In genomic region chr3:12484198-12484982, GRCh38 we compare ENCODE assay signal across 1 cellular context.
TF ChIP-seq lines count a peak whose summit lies in the region.

TSS of gene TSEN2 (plus strand) at chr3:12484480. CDS start at chr3:12489801, 5,321 bp downstream.

TF ChIP-seq in K562, 482 proteins besides CTCF, POLR2A, EP300 and RAD21 (continued from another document and continues in another):
- TF ChIP-seq SMARCA4 (IDR thresholded peaks at IDR 0.05) (0 out of 2 replicates have a peak, but pooled peaks have one; percentile 34), ARNT (IDR thresholded peaks at IDR 0.05) (no peak), ZNF778 (CRISPR knock-in tag; IDR thresholded peaks at IDR 0.05) (no peak), PCBP1 (IDR thresholded peaks at IDR 0.05; ENCODE audit: low read depth, low read length, poor library complexity, severe bottlenecking) (peak; percentile 44), NR4A1 (CRISPR knock-in tag; IDR thresholded peaks at IDR 0.05) (no peak), NR4A1 (tag; IDR thresholded peaks at IDR 0.05) (peak; percentile 37; the same call in 1 of the 2 replicates), MLX (CRISPR knock-in tag; conservative IDR thresholded peaks at IDR 0.05) (no peak), MTA2 (IDR thresholded peaks at IDR 0.05; ENCODE audit: low read depth) (peak; percentile 39; the same call in 1 of the 2 replicates), POLR2AphosphoS5 (IDR thresholded peaks at IDR 0.05; ENCODE audit: control insufficient read depth, insufficient read depth, low read depth, low read length) (peak; percentile 76), SLC30A9 (CRISPR knock-in tag; IDR thresholded peaks at IDR 0.05) (0 out of 2 replicates have a peak, but pooled peaks have one; percentile 10), HDAC2 (IDR thresholded peaks at IDR 0.05) (peak; percentile 91), CREM (IDR thresholded peaks at IDR 0.05; ENCODE audit: low read depth) (peak; percentile 87), TEAD4 (IDR thresholded peaks at IDR 0.05; ENCODE audit: low read length) (no peak), TEAD4 (CRISPR knock-in tag; IDR thresholded peaks at IDR 0.05; ENCODE audit: borderline replicate concordance) (peak; percentile 61; the same call in 1 of the 2 replicates), FOXK2 (conservative IDR thresholded peaks at IDR 0.05 in 1 of 2, IDR thresholded peaks at IDR 0.05 in 1 of 2; ENCODE audit: low read depth in 2 of 2) (peak in 1 of 2 experiments; percentile 45; a peak in 2 of 4 replicates), MBD2 (IDR thresholded peaks at IDR 0.05; ENCODE audit: borderline replicate concordance, low read depth) (peak; percentile 61; the same call in 1 of the 2 replicates), HMGN3 (IDR thresholded peaks at IDR 0.05; ENCODE audit: borderline replicate concordance, extremely low read depth, insufficient read length, low read depth, low read length) (peak; percentile 89), CBX1 (IDR thresholded peaks at IDR 0.05; ENCODE audit: low read depth) (peak; percentile 21; the same call in 1 of the 2 replicates), MEIS2 (IDR thresholded peaks at IDR 0.05; ENCODE audit: partially characterized antibody) (peak; percentile 97), RBFOX2 (IDR thresholded peaks at IDR 0.05; ENCODE audit: low read depth, low read length) (peak; percentile 96), CREBBP (IDR thresholded peaks at IDR 0.05; ENCODE audit: low read depth, low read length) (no peak), RBM34 (IDR thresholded peaks at IDR 0.05; ENCODE audit: borderline replicate concordance, insufficient read depth, low read length) (no peak), ATF1 (CRISPR knock-in tag; IDR thresholded peaks at IDR 0.05) (0 out of 2 replicates have a peak, but pooled peaks have one; percentile 17), ATF1 (tag; IDR thresholded peaks at IDR 0.05) (peak; percentile 68), MAZ (CRISPR knock-in tag; conservative IDR thresholded peaks at IDR 0.05 in 1 of 2, IDR thresholded peaks at IDR 0.05 in 1 of 2) (peak; percentile 61 to 76; a peak in 3 of 4 replicates), FOS (IDR thresholded peaks at IDR 0.05; ENCODE audit: extremely low read depth, insufficient read length) (peak; percentile 2), BHLHE40 (IDR thresholded peaks at IDR 0.05; ENCODE audit: low read length) (peak; percentile 69), STAT5A (IDR thresholded peaks at IDR 0.05; ENCODE audit: borderline replicate concordance, low read length) (0 out of 2 replicates have a peak, but pooled peaks have one; percentile 8), ZNF23 (CRISPR knock-in tag; IDR thresholded peaks at IDR 0.05) (no peak), CSDE1 (IDR thresholded peaks at IDR 0.05) (peak in 1 of 2 experiments; percentile 80; a peak in 2 of 4 replicates), E2F6 (IDR thresholded peaks at IDR 0.05; ENCODE audit: borderline replicate concordance in 1 of 2, extremely low read depth in 1 of 2, insufficient read depth in 1 of 2, insufficient read length in 1 of 2, low read depth in 1 of 2, low read length in 1 of 2, poor library complexity in 1 of 2, severe bottlenecking in 1 of 2) (peak; percentile 56 to 81), ZBTB11 (CRISPR knock-in tag; IDR thresholded peaks at IDR 0.05) (0 out of 6 replicates have a peak, but pooled peaks of 1 of the 3 experiments have one; percentile 22), ZBTB34 (CRISPR knock-in tag; IDR thresholded peaks at IDR 0.05) (no peak), NR2F6 (CRISPR knock-in tag; IDR thresholded peaks at IDR 0.05) (no peak)
- TF ChIP-seq, protein P1, sequence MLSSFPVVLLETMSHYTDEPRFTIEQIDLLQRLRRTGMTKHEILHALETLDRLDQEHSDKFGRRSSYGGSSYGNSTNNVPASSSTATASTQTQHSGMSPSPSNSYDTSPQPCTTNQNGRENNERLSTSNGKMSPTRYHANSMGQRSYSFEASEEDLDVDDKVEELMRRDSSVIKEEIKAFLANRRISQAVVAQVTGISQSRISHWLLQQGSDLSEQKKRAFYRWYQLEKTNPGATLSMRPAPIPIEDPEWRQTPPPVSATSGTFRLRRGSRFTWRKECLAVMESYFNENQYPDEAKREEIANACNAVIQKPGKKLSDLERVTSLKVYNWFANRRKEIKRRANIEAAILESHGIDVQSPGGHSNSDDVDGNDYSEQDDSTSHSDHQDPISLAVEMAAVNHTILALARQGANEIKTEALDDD (IDR thresholded peaks at IDR 0.05), result no peak
- TF ChIP-seq, protein P2, sequence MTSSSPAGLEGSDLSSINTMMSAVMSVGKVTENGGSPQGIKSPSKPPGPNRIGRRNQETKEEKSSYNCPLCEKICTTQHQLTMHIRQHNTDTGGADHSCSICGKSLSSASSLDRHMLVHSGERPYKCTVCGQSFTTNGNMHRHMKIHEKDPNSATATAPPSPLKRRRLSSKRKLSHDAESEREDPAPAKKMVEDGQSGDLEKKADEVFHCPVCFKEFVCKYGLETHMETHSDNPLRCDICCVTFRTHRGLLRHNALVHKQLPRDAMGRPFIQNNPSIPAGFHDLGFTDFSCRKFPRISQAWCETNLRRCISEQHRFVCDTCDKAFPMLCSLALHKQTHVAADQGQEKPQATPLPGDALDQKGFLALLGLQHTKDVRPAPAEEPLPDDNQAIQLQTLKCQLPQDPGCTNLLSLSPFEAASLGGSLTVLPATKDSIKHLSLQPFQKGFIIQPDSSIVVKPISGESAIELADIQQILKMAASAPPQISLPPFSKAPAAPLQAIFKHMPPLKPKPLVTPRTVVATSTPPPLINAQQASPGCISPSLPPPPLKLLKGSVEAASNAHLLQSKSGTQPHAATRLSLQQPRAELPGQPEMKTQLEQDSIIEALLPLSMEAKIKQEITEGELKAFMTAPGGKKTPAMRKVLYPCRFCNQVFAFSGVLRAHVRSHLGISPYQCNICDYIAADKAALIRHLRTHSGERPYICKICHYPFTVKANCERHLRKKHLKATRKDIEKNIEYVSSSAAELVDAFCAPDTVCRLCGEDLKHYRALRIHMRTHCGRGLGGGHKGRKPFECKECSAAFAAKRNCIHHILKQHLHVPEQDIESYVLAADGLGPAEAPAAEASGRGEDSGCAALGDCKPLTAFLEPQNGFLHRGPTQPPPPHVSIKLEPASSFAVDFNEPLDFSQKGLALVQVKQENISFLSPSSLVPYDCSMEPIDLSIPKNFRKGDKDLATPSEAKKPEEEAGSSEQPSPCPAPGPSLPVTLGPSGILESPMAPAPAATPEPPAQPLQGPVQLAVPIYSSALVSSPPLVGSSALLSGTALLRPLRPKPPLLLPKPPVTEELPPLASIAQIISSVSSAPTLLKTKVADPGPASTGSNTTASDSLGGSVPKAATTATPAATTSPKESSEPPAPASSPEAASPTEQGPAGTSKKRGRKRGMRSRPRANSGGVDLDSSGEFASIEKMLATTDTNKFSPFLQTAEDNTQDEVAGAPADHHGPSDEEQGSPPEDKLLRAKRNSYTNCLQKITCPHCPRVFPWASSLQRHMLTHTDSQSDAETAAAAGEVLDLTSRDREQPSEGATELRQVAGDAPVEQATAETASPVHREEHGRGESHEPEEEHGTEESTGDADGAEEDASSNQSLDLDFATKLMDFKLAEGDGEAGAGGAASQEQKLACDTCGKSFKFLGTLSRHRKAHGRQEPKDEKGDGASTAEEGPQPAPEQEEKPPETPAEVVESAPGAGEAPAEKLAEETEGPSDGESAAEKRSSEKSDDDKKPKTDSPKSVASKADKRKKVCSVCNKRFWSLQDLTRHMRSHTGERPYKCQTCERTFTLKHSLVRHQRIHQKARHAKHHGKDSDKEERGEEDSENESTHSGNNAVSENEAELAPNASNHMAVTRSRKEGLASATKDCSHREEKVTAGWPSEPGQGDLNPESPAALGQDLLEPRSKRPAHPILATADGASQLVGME (CRISPR knock-in tag; IDR thresholded peaks at IDR 0.05), result 0 out of 2 replicates have a peak, but pooled peaks have one; percentile 6
